In genomic region chr11:111299111-111300026, GRCh38 we compare ENCODE assay signal across 9 cellular contexts. TPM values are rescaled to one million over a fixed set of nuclear protein-coding genes. Genes with fewer than 3 reads are reported as not detected.
DNase-seq lines count a peak whose midpoint lies in the region; ATAC-seq and TF ChIP-seq lines count a peak whose summit lies in the region.
"Had no signal": no experiment of that assay in that cellular context is flagged by ENCODE, and none has a peak within 500 bp of the region (broad histone marks: within the 10 kb centered on the region; RNA-seq: fewer than 3 reads in every experiment).

No MANE protein-coding gene starts in this region.

- no peaks in the 10 kb centered on the region for H3K9me3 Mint-ChIP-seq in activated CD8-positive, alpha-beta T cell treated with anti-CD3 and anti-CD28 coated beads, Interleukin-2, amount 10 ng/mL, durations not matched to agents 7 days and 5 days (ENCODE audit: insufficient read depth)
- H3K9me3 Mint-ChIP-seq in immature natural killer cell, result no peaks in the 10 kb centered on the region

- H3K4me2 ChIP-seq in parathyroid adenoma (ENCODE audit: low read length), result peak overlapping the region; percentile 78

- peak overlapping the region; percentile 94 for H2AFZ ChIP-seq in parathyroid adenoma

- CTCF ChIA-PET in activated CD8-positive, alpha-beta T cell treated with anti-CD3 and anti-CD28 coated beads, Interleukin-2, amount 10 ng/mL, durations not matched to agents 7 days and 5 days (lab: Charles Lee), result interaction anchor here (0.9 to 2.1 kb wide), 4 partner anchors 9 to 129 kb away, joined by 3 to 6 read pairs (median 4); no protein-coding TSS in a partner anchor

- peaks cover 7 to 41% (median 28%) of the 10 kb centered on the region in 7 donors for H3K27me3 ChIP-seq in heart right ventricle
- no peaks in the 10 kb centered on the region for H3K27me3 ChIP-seq in parathyroid adenoma (ENCODE audit: control insufficient read depth, insufficient read depth, low read length)

- ATAC-seq in HG03045 (IDR thresholded peaks at IDR 0.05; ENCODE audit: unreplicated experiment) (peak; percentile 69), heart right ventricle (peak; percentile 74 to 94 (median 86))
- peak; percentile 47 for ATAC-seq in activated CD8-positive, alpha-beta T cell treated with anti-CD3 and anti-CD28 coated beads, Interleukin-2, amount 10 ng/mL, durations not matched to agents 7 days and 5 days

- H3K9ac ChIP-seq in parathyroid adenoma, result peak overlapping the region; percentile 80

- no peaks in the 10 kb centered on the region for H3K4me1 Mint-ChIP-seq in activated CD8-positive, alpha-beta T cell treated with anti-CD3 and anti-CD28 coated beads, Interleukin-2, amount 10 ng/mL, durations not matched to agents 7 days and 5 days (ENCODE audit: low read depth)
- no peaks in the 10 kb centered on the region for H3K4me1 Mint-ChIP-seq in immature natural killer cell

- H3K4me1 ChIP-seq in heart right ventricle, result peaks cover 4 to 17% (median 13%) of the 10 kb centered on the region in 9 donors
- H3K4me1 ChIP-seq in parathyroid adenoma, result peaks cover 19% of the 10 kb centered on the region

- H3K9me3 ChIP-seq in heart right ventricle (no peaks in the 10 kb centered on the region), parathyroid adenoma (ENCODE audit: control insufficient read depth, low read length) (no peaks in the 10 kb centered on the region)

- POLR2A ChIA-PET in activated CD8-positive, alpha-beta T cell treated with anti-CD3 and anti-CD28 coated beads, Interleukin-2, amount 10 ng/mL, durations not matched to agents 7 days and 5 days (lab: Charles Lee), result interaction anchor here (1.6 kb wide), 1 partner anchor 13 kb away, joined by 4 read pairs; no protein-coding TSS in a partner anchor

- peak; percentile 51 for DNase-seq in DMS 273 (lab: John Stamatoyannopoulos, UW; ENCODE audit: unreplicated experiment)
- no peak for DNase-seq in DMS 273 treated with DMSO at 0.1 percent for 48 hours (lab: John Stamatoyannopoulos, UW)
- DNase-seq in activated CD8-positive, alpha-beta T cell treated with anti-CD3 and anti-CD28 coated beads, Interleukin-2, amount 10 ng/mL, durations not matched to agents 7 days and 5 days, result no peak
- DNase-seq in heart right ventricle, result peak; percentile 28 to 67
- no peak for DNase-seq in NCI-H1105 (lab: John Stamatoyannopoulos, UW)
- no peak for DNase-seq in immature natural killer cell

- H3K36me3 ChIP-seq in heart right ventricle (no peaks in the 10 kb centered on the region), parathyroid adenoma (ENCODE audit: control insufficient read depth, insufficient read depth, low read length) (no peaks in the 10 kb centered on the region)

- H3K4me3 Mint-ChIP-seq in activated CD8-positive, alpha-beta T cell treated with anti-CD3 and anti-CD28 coated beads, Interleukin-2, amount 10 ng/mL, durations not matched to agents 7 days and 5 days, result peak overlapping the region; percentile 9
- H3K4me3 Mint-ChIP-seq in immature natural killer cell, result no peak overlapping the region

- H3K27ac ChIP-seq in heart right ventricle, result peak overlapping the region in 8 of 10 donors; percentile 21 to 82 (median 44)
- H3K27ac ChIP-seq in parathyroid adenoma, result peak overlapping the region; percentile 96
- H3K27ac ChIP-seq: 22Rv1 had no signal

- H3K79me2 ChIP-seq in parathyroid adenoma, result no peaks in the 10 kb centered on the region

- peaks cover 44% of the 10 kb centered on the region for H3K27me3 Mint-ChIP-seq in activated CD8-positive, alpha-beta T cell treated with anti-CD3 and anti-CD28 coated beads, Interleukin-2, amount 10 ng/mL, durations not matched to agents 7 days and 5 days (ENCODE audit: low read depth)
- H3K27me3 Mint-ChIP-seq in immature natural killer cell (ENCODE audit: low read depth in 3 of 3), result peaks cover 2 to 19% (median 9%) of the 10 kb centered on the region in 3 donors

- 2% methylated on average over 72 to 75 of the region's 75 CpGs for WGBS in heart right ventricle, 2 donors

- no peaks in the 10 kb centered on the region for H3K36me3 Mint-ChIP-seq in activated CD8-positive, alpha-beta T cell treated with anti-CD3 and anti-CD28 coated beads, Interleukin-2, amount 10 ng/mL, durations not matched to agents 7 days and 5 days (ENCODE audit: low read depth)
- no peaks in the 10 kb centered on the region for H3K36me3 Mint-ChIP-seq in immature natural killer cell

- no peak overlapping the region for H3K27ac Mint-ChIP-seq in activated CD8-positive, alpha-beta T cell treated with anti-CD3 and anti-CD28 coated beads, Interleukin-2, amount 10 ng/mL, durations not matched to agents 7 days and 5 days
- no peak overlapping the region for H3K27ac Mint-ChIP-seq in immature natural killer cell

- H3K4me3 ChIP-seq in heart right ventricle (peak overlapping the region; percentile 37 to 68 (median 62)), parathyroid adenoma (ENCODE audit: low read depth, low read length) (peak overlapping the region; percentile 72)

- TF ChIP-seq CTCF in heart right ventricle (IDR thresholded peaks at IDR 0.05), result peak; percentile 21 to 62 (median 54)
- peak; percentile 61 for TF ChIP-seq CTCF in parathyroid adenoma (IDR thresholded peaks at IDR 0.05)

- intact Hi-C loops in heart right ventricle (cut with DNase I), result loop anchor here in 5 of 10 donors (5.0 kb wide), 3 partner anchors 118 to 128 kb away; no protein-coding TSS in a partner anchor

RNA-seq across cellular contexts. Expression of gene POU2AF3, which starts 1.0 kb away (rescaled TPM):
- not detected for total RNA-seq in activated CD8-positive, alpha-beta T cell treated with anti-CD3 and anti-CD28 coated beads, Interleukin-2, amount 10 ng/mL, durations not matched to agents 7 days and 5 days
- total RNA-seq in heart right ventricle, result under 1 TPM in 6 of 10 donors, not detected in 4; 0.18 to 0.45 (median 0.34) TPM
- polyA plus RNA-seq in heart right ventricle (1 to 10 TPM in 1 of 2 donors, under 1 TPM in 1; 0.35 to 2.0 TPM), immature natural killer cell (not detected)

RNA-seq across cellular contexts. Expression of gene POU2AF2, which starts 53.8 kb away (rescaled TPM):
- not detected for total RNA-seq in activated CD8-positive, alpha-beta T cell treated with anti-CD3 and anti-CD28 coated beads, Interleukin-2, amount 10 ng/mL, durations not matched to agents 7 days and 5 days
- not detected for total RNA-seq in heart right ventricle
- polyA plus RNA-seq in heart right ventricle, result not detected
- polyA plus RNA-seq in immature natural killer cell, result not detected

Comparison
In these comparisons a context has a peak if more than half of its experiments do, and no peak if none do; other contexts are left out.
1. DNase-seq: peak in DMS 273 (single experiment) and heart right ventricle (2 of 2); none in DMS 273 treated with DMSO at 0.1 percent for 48 hours (single experiment), activated CD8-positive, alpha-beta T cell treated with anti-CD3 and anti-CD28 coated beads, Interleukin-2, amount 10 ng/mL, durations not matched to agents 7 days and 5 days (single experiment), NCI-H1105 (single experiment) and immature natural killer cell (0 of 3).
2. Peak in every context shown above with its lines, with median percentiles within 50 percentile points of each other: ATAC-seq.